ENCODE assay signal across 23 cellular contexts in genomic region chr12:120588948-120589930, GRCh38. TPM values are rescaled to one million over a fixed set of nuclear protein-coding genes. Genes with fewer than 3 reads are reported as not detected.
DNase-seq lines count a peak whose midpoint lies in the region; ATAC-seq and TF ChIP-seq lines count a peak whose summit lies in the region.
"Had no signal": no experiment of that assay in that cellular context is flagged by ENCODE, and none has a peak within 500 bp of the region (broad histone marks: within the 10 kb centered on the region; RNA-seq: fewer than 3 reads in every experiment).

No MANE protein-coding gene starts in this region.

- no peak overlapping the region for H3K4me3 ChIP-seq in right cardiac atrium (ENCODE audit: low read length)
- H3K4me3 ChIP-seq in psoas muscle: peak overlapping the region; percentile 36
- H3K4me3 ChIP-seq: lung, MG63, tibial artery had no signal

- peaks cover 0 to 2% of the 10 kb centered on the region in 2 donors for H3K27me3 Mint-ChIP-seq in natural killer cell treated with Interleukin-12 subunit alpha and Interleukin-12 subunit beta and Interleukin-15 and Interleukin-18, amount 100 ng/mL, for 72 hours
- H3K27me3 Mint-ChIP-seq in natural killer cell (ENCODE audit: low read depth in 2 of 2): peaks cover 7 to 11% of the 10 kb centered on the region in 2 donors
- H3K27me3 Mint-ChIP-seq in activated CD8-positive, alpha-beta T cell treated with anti-CD3 and anti-CD28 coated beads, Interleukin-2, amount 10 ng/mL, durations not matched to agents 7 days and 5 days (ENCODE audit: low read depth): peaks cover 10% of the 10 kb centered on the region
- H3K27me3 Mint-ChIP-seq: T-cell had no signal

- no peaks in the 10 kb centered on the region for H3K27me3 ChIP-seq in right cardiac atrium (ENCODE audit: control insufficient read depth, insufficient read depth)
- H3K27me3 ChIP-seq in psoas muscle (ENCODE audit: insufficient read depth in 3 of 3, low read length in 2 of 3): no peaks in the 10 kb centered on the region
- H3K27me3 ChIP-seq: tibial artery had no signal

- H3K27ac Mint-ChIP-seq in natural killer cell treated with Interleukin-12 subunit alpha and Interleukin-12 subunit beta and Interleukin-15 and Interleukin-18, amount 100 ng/mL, for 72 hours: no peak overlapping the region
- no peak overlapping the region for H3K27ac Mint-ChIP-seq in natural killer cell
- no peak overlapping the region for H3K27ac Mint-ChIP-seq in activated CD8-positive, alpha-beta T cell treated with anti-CD3 and anti-CD28 coated beads, Interleukin-2, amount 10 ng/mL, durations not matched to agents 7 days and 5 days
- H3K27ac Mint-ChIP-seq: activated CD8-positive, alpha-beta memory T cell treated with anti-CD3 and anti-CD28 coated beads, Interleukin-2, amount 10 ng/mL, durations not matched to agents 7 days and 5 days; activated naive CD4-positive, alpha-beta T cell treated with anti-CD3 and anti-CD28 coated beads, Interleukin-2, amount 50 U/mL, for 72 hours; endodermal cell; immature natural killer cell; stimulated activated naive B cell treated with anti-CD40 and anti-IgM and Interleukin-4, amounts not matched to agents 10 μg/mL and 1 μg/mL and 100 μg/mL, for 72 hours; T-cell had no signal

- WGBS in right cardiac atrium: 49% methylated on average over 17 of the region's 17 CpGs
- WGBS in psoas muscle, 3 donors: 20 to 36% (median 30%) methylated on average over 15 to 17 of the region's 17 CpGs

- CTCF ChIA-PET in activated CD8-positive, alpha-beta T cell treated with anti-CD3 and anti-CD28 coated beads, Interleukin-2, amount 10 ng/mL, durations not matched to agents 7 days and 5 days (lab: Charles Lee): interaction anchor here (0.5 kb wide), 1 partner anchor 162 kb away, joined by 3 read pairs; no protein-coding TSS in a partner anchor

- no peaks in the 10 kb centered on the region for H3K36me3 ChIP-seq in psoas muscle (ENCODE audit: insufficient read depth in 1 of 2, low read depth in 1 of 2)
- H3K36me3 ChIP-seq: MG63, tibial artery had no signal

- POLR2A ChIA-PET in activated CD8-positive, alpha-beta T cell treated with anti-CD3 and anti-CD28 coated beads, Interleukin-2, amount 10 ng/mL, durations not matched to agents 7 days and 5 days (lab: Charles Lee): no interaction called here

- H3K4me3 Mint-ChIP-seq in natural killer cell treated with Interleukin-12 subunit alpha and Interleukin-12 subunit beta and Interleukin-15 and Interleukin-18, amount 100 ng/mL, for 72 hours: no peak overlapping the region
- no peak overlapping the region for H3K4me3 Mint-ChIP-seq in natural killer cell
- no peak overlapping the region for H3K4me3 Mint-ChIP-seq in activated CD8-positive, alpha-beta T cell treated with anti-CD3 and anti-CD28 coated beads, Interleukin-2, amount 10 ng/mL, durations not matched to agents 7 days and 5 days
- H3K4me3 Mint-ChIP-seq: activated CD8-positive, alpha-beta memory T cell treated with anti-CD3 and anti-CD28 coated beads, Interleukin-2, amount 10 ng/mL, durations not matched to agents 7 days and 5 days; endodermal cell; immature natural killer cell; stimulated activated naive B cell treated with anti-CD40 and anti-IgM and Interleukin-4, amounts not matched to agents 10 μg/mL and 1 μg/mL and 100 μg/mL, for 72 hours; T-cell had no signal

- peak; percentile 22 to 47 for ATAC-seq in natural killer cell treated with Interleukin-12 subunit alpha and Interleukin-12 subunit beta and Interleukin-15 and Interleukin-18, amount 100 ng/mL, for 72 hours
- ATAC-seq in natural killer cell (no peak), right cardiac atrium (peak; percentile 74 to 83), psoas muscle (peak; percentile 78 to 89 (median 86))
- no peak for ATAC-seq in activated CD8-positive, alpha-beta T cell treated with anti-CD3 and anti-CD28 coated beads, Interleukin-2, amount 10 ng/mL, durations not matched to agents 7 days and 5 days
- ATAC-seq: activated CD8-positive, alpha-beta memory T cell treated with anti-CD3 and anti-CD28 coated beads, Interleukin-2, amount 10 ng/mL, durations not matched to agents 7 days and 5 days; activated naive CD4-positive, alpha-beta T cell treated with anti-CD3 and anti-CD28 coated beads, Interleukin-2, amount 50 U/mL, for 72 hours; stimulated activated naive B cell treated with anti-CD40 and anti-IgM and Interleukin-4, amounts not matched to agents 10 μg/mL and 1 μg/mL and 100 μg/mL, for 72 hours; T-cell had no signal

- no peaks in the 10 kb centered on the region for H3K9me3 Mint-ChIP-seq in natural killer cell treated with Interleukin-12 subunit alpha and Interleukin-12 subunit beta and Interleukin-15 and Interleukin-18, amount 100 ng/mL, for 72 hours
- H3K9me3 Mint-ChIP-seq in natural killer cell: no peaks in the 10 kb centered on the region
- H3K9me3 Mint-ChIP-seq in activated CD8-positive, alpha-beta T cell treated with anti-CD3 and anti-CD28 coated beads, Interleukin-2, amount 10 ng/mL, durations not matched to agents 7 days and 5 days (ENCODE audit: insufficient read depth): no peaks in the 10 kb centered on the region
- H3K9me3 Mint-ChIP-seq: activated naive CD4-positive, alpha-beta T cell treated with anti-CD3 and anti-CD28 coated beads, Interleukin-2, amount 50 U/mL, for 72 hours; endodermal cell; stimulated activated naive B cell treated with anti-CD40 and anti-IgM and Interleukin-4, amounts not matched to agents 10 μg/mL and 1 μg/mL and 100 μg/mL, for 72 hours; T-cell had no signal

- peaks cover 0 to 1% of the 10 kb centered on the region in 2 donors for H3K4me1 Mint-ChIP-seq in natural killer cell treated with Interleukin-12 subunit alpha and Interleukin-12 subunit beta and Interleukin-15 and Interleukin-18, amount 100 ng/mL, for 72 hours (ENCODE audit: low read depth in 2 of 2)
- no peaks in the 10 kb centered on the region for H3K4me1 Mint-ChIP-seq in natural killer cell
- H3K4me1 Mint-ChIP-seq in activated CD8-positive, alpha-beta T cell treated with anti-CD3 and anti-CD28 coated beads, Interleukin-2, amount 10 ng/mL, durations not matched to agents 7 days and 5 days (ENCODE audit: low read depth): peaks cover 3% of the 10 kb centered on the region

- TF ChIP-seq CTCF in natural killer cell (IDR thresholded peaks at IDR 0.05) (no peak), psoas muscle (IDR thresholded peaks at IDR 0.05) (no peak)

- no peak for DNase-seq in natural killer cell treated with Interleukin-12 subunit alpha and Interleukin-12 subunit beta and Interleukin-15 and Interleukin-18, amount 100 ng/mL, for 72 hours (ENCODE audit: low spot score)
- DNase-seq in natural killer cell (no peak), right cardiac atrium (peak; percentile 71 to 93 (median 92)), psoas muscle (peak; percentile 66 to 92), NCI-H1694 treated with DMSO at 0.1 percent for 48 hours (lab: John Stamatoyannopoulos, UW) (no peak), NCI-H510A (lab: John Stamatoyannopoulos, UW) (no peak), SK-N-DZ (ENCODE audit: low spot score) (no peak)
- no peak for DNase-seq in activated CD8-positive, alpha-beta T cell treated with anti-CD3 and anti-CD28 coated beads, Interleukin-2, amount 10 ng/mL, durations not matched to agents 7 days and 5 days
- DNase-seq: 8988T; activated CD4-positive, alpha-beta T cell treated with anti-CD3 and anti-CD28 coated beads for 48 hours; activated CD8-positive, alpha-beta memory T cell treated with anti-CD3 and anti-CD28 coated beads, Interleukin-2, amount 10 ng/mL, durations not matched to agents 7 days and 5 days; endodermal cell; immature natural killer cell; MG63; NCI-H146; stimulated activated CD4-positive, alpha-beta T cell treated with anti-CD3 and anti-CD28 coated beads, Interleukin-1b, Interleukin-23, amount 100 ng/mL, for 48 hours; stimulated activated naive B cell treated with anti-CD40 and anti-IgM and Interleukin-4, amounts not matched to agents 10 μg/mL and 1 μg/mL and 100 μg/mL, for 72 hours; T-cell had no signal

- H3K4me1 ChIP-seq in right cardiac atrium (ENCODE audit: control insufficient read depth, insufficient read depth, low read length) (no peaks in the 10 kb centered on the region), psoas muscle (peaks cover 8% of the 10 kb centered on the region)

- no peaks in the 10 kb centered on the region for H3K9me3 ChIP-seq in right cardiac atrium (ENCODE audit: control insufficient read depth, low read length)
- H3K9me3 ChIP-seq in psoas muscle: no peaks in the 10 kb centered on the region
- H3K9me3 ChIP-seq: MG63, tibial artery had no signal

- H3K27ac ChIP-seq in right cardiac atrium (ENCODE audit: low read length): peak overlapping the region; percentile 77
- peak overlapping the region; percentile 68 for H3K27ac ChIP-seq in psoas muscle
- H3K27ac ChIP-seq: tibial artery had no signal

- H3K36me3 Mint-ChIP-seq in natural killer cell treated with Interleukin-12 subunit alpha and Interleukin-12 subunit beta and Interleukin-15 and Interleukin-18, amount 100 ng/mL, for 72 hours: no peaks in the 10 kb centered on the region
- no peaks in the 10 kb centered on the region for H3K36me3 Mint-ChIP-seq in natural killer cell
- no peaks in the 10 kb centered on the region for H3K36me3 Mint-ChIP-seq in activated CD8-positive, alpha-beta T cell treated with anti-CD3 and anti-CD28 coated beads, Interleukin-2, amount 10 ng/mL, durations not matched to agents 7 days and 5 days (ENCODE audit: low read depth)
- H3K36me3 Mint-ChIP-seq: activated CD8-positive, alpha-beta memory T cell treated with anti-CD3 and anti-CD28 coated beads, Interleukin-2, amount 10 ng/mL, durations not matched to agents 7 days and 5 days; activated naive CD4-positive, alpha-beta T cell treated with anti-CD3 and anti-CD28 coated beads, Interleukin-2, amount 50 U/mL, for 72 hours; immature natural killer cell; stimulated activated naive B cell treated with anti-CD40 and anti-IgM and Interleukin-4, amounts not matched to agents 10 μg/mL and 1 μg/mL and 100 μg/mL, for 72 hours; T-cell had no signal

- intact Hi-C loops in natural killer cell (cut with micrococcal nuclease): loop anchor here (10.0 kb wide), 1 partner anchor 154 kb away; the partner anchor contains the start of gene COX6A1
- intact Hi-C loops in right cardiac atrium (cut with DNase I): loop anchor here in 3 of 4 donors (5.0 to 10.0 kb wide), 5 partner anchors 53 to 506 kb away; partner anchors contain the start of genes CABP1 (in 1 of the 3), HNF1A (in 1 of the 3) and UNC119B (in 1 of the 3)
- intact Hi-C loops in psoas muscle (cut with DNase I): loop anchor here (2.0 to 5.0 kb wide), 2 partner anchors 382 to 383 kb away; no protein-coding TSS in a partner anchor

RNA-seq across cellular contexts. Expression of gene POP5, which starts 8.0 kb away (rescaled TPM):
- 10 to 100 TPM; 51.2 to 69.4 TPM for total RNA-seq in natural killer cell treated with Interleukin-12 subunit alpha and Interleukin-12 subunit beta and Interleukin-15 and Interleukin-18, amount 100 ng/mL, for 72 hours
- total RNA-seq in natural killer cell (10 to 100 TPM; 38.7 to 54.3 (median 42.9) TPM), right cardiac atrium (10 to 100 TPM; 31.4 to 48.4 (median 41.5) TPM), psoas muscle (10 to 100 TPM in 3 of 4 donors, 1 to 10 TPM in 1; 9.8 to 20.2 (median 17.0) TPM)
- polyA plus RNA-seq in right cardiac atrium (54.1 TPM), psoas muscle (10 to 100 TPM; 18.9 to 30.4 (median 27.7) TPM)
- 62.1 and 68.6 TPM in 2 replicates for polyA plus RNA-seq in SK-N-DZ (2014; cell fraction: cytosol; rRNA removed)
- polyA plus RNA-seq in SK-N-DZ (2014; cell fraction: nucleus; rRNA removed): 104 and 115 TPM in 2 replicates
- 10 to 100 TPM; 63.3 to 64.0 TPM for total RNA-seq in activated CD8-positive, alpha-beta T cell treated with anti-CD3 and anti-CD28 coated beads, Interleukin-2, amount 10 ng/mL, durations not matched to agents 7 days and 5 days

RNA-seq across cellular contexts. Expression of gene CABP1, which starts 51.2 kb away (rescaled TPM):
- total RNA-seq in natural killer cell treated with Interleukin-12 subunit alpha and Interleukin-12 subunit beta and Interleukin-15 and Interleukin-18, amount 100 ng/mL, for 72 hours: under 1 TPM in 1 of 2 donors, not detected in 1; 0.24 TPM
- not detected for total RNA-seq in natural killer cell
- 1 to 10 TPM in 3 of 4 donors, under 1 TPM in 1; 0.89 to 4.0 (median 2.0) TPM for total RNA-seq in right cardiac atrium
- polyA plus RNA-seq in right cardiac atrium: 3.0 TPM
- total RNA-seq in psoas muscle: 1 to 10 TPM; 1.6 to 4.8 (median 2.6) TPM
- 1 to 10 TPM; 2.2 to 2.3 (median 2.3) TPM for polyA plus RNA-seq in psoas muscle
- not detected in 2 replicates for polyA plus RNA-seq in SK-N-DZ (2014; cell fraction: cytosol; rRNA removed)
- 1.2 TPM in 1 of 2 replicates, not detected in the other for polyA plus RNA-seq in SK-N-DZ (2014; cell fraction: nucleus; rRNA removed)
- under 1 TPM in 1 of 2 experiments, not detected in 1; 0.34 TPM for total RNA-seq in activated CD8-positive, alpha-beta T cell treated with anti-CD3 and anti-CD28 coated beads, Interleukin-2, amount 10 ng/mL, durations not matched to agents 7 days and 5 days
- total RNA-seq: activated CD8-positive, alpha-beta memory T cell treated with anti-CD3 and anti-CD28 coated beads, Interleukin-2, amount 10 ng/mL, durations not matched to agents 7 days and 5 days; osteoblast; T-cell had no signal
- polyA plus RNA-seq: BJ, immature natural killer cell had no signal

RNA-seq across cellular contexts. Expression of gene RNF10, which starts 55.1 kb away (rescaled TPM):
- total RNA-seq in natural killer cell treated with Interleukin-12 subunit alpha and Interleukin-12 subunit beta and Interleukin-15 and Interleukin-18, amount 100 ng/mL, for 72 hours: 100 to 1,000 TPM; 241 to 279 TPM
- total RNA-seq in natural killer cell (100 to 1,000 TPM; 371 to 488 (median 389) TPM), right cardiac atrium (100 to 1,000 TPM; 235 to 259 (median 237) TPM), psoas muscle (100 to 1,000 TPM; 296 to 463 (median 350) TPM)
- polyA plus RNA-seq in right cardiac atrium (281 TPM), psoas muscle (100 to 1,000 TPM; 299 to 624 (median 302) TPM)
- polyA plus RNA-seq in SK-N-DZ (2014; cell fraction: cytosol; rRNA removed): 60.2 and 107 TPM in 2 replicates
- polyA plus RNA-seq in SK-N-DZ (2014; cell fraction: nucleus; rRNA removed): 85.4 and 91.4 TPM in 2 replicates
- total RNA-seq in activated CD8-positive, alpha-beta T cell treated with anti-CD3 and anti-CD28 coated beads, Interleukin-2, amount 10 ng/mL, durations not matched to agents 7 days and 5 days: 100 to 1,000 TPM; 192 to 204 TPM

Comparison
In these comparisons a context has a peak if more than half of its experiments do, and no peak if none do; other contexts are left out.
1. ATAC-seq: peak in natural killer cell treated with Interleukin-12 subunit alpha and Interleukin-12 subunit beta and Interleukin-15 and Interleukin-18, amount 100 ng/mL, for 72 hours (2 of 2), right cardiac atrium (2 of 2) and psoas muscle (4 of 4); none in natural killer cell (0 of 3) and activated CD8-positive, alpha-beta T cell treated with anti-CD3 and anti-CD28 coated beads, Interleukin-2, amount 10 ng/mL, durations not matched to agents 7 days and 5 days (single experiment).
2. DNase-seq: peak in right cardiac atrium (3 of 3) and psoas muscle (2 of 2); none in natural killer cell treated with Interleukin-12 subunit alpha and Interleukin-12 subunit beta and Interleukin-15 and Interleukin-18, amount 100 ng/mL, for 72 hours (single experiment), natural killer cell (single experiment), NCI-H1694 treated with DMSO at 0.1 percent for 48 hours (single experiment), NCI-H510A (single experiment), SK-N-DZ (single experiment) and activated CD8-positive, alpha-beta T cell treated with anti-CD3 and anti-CD28 coated beads, Interleukin-2, amount 10 ng/mL, durations not matched to agents 7 days and 5 days (single experiment).